In genomic region chr2:236939751-236940229, GRCh38 we compare ENCODE assay signal across 14 cellular contexts.
DNase-seq lines count a peak whose midpoint lies in the region; ATAC-seq, FAIRE-seq and TF ChIP-seq lines count a peak whose summit lies in the region.
"Had no signal": no experiment of that assay in that cellular context is flagged by ENCODE, and none has a peak within 500 bp of the region (broad histone marks: within the 10 kb centered on the region; RNA-seq: fewer than 3 reads in every experiment).

No MANE protein-coding gene starts in this region.

- no peaks in the 10 kb centered on the region for H3K36me3 ChIP-seq in endothelial cell of umbilical vein (ENCODE audit: control insufficient read depth in 2 of 2, extremely low read depth in 1 of 2, insufficient read depth in 2 of 2, low read length in 2 of 2)
- H3K36me3 ChIP-seq: suprapubic skin had no signal

- H3K9me3 Mint-ChIP-seq in stimulated activated effector memory CD8-positive, alpha-beta T cell treated with anti-CD3 and anti-CD28 coated beads, Interleukin-12 subunit alpha, Interleukin-12 subunit beta, amount 100 ng/mL, for 72 hours, result no peaks in the 10 kb centered on the region
- H3K9me3 Mint-ChIP-seq in activated naive CD4-positive, alpha-beta T cell treated with anti-CD3 and anti-CD28 coated beads, Interleukin-2, amount 10 ng/mL, durations not matched to agents 7 days and 5 days, result no peaks in the 10 kb centered on the region
- H3K9me3 Mint-ChIP-seq: T-cell had no signal

- peaks cover 4% of the 10 kb centered on the region for H3K4me1 ChIP-seq in endothelial cell of umbilical vein (ENCODE audit: control insufficient read depth, extremely low read depth, insufficient read depth, low read length)
- H3K4me1 ChIP-seq: suprapubic skin had no signal

- intact Hi-C loops in endothelial cell of umbilical vein (cut with micrococcal nuclease), result no loop called here

- in situ Hi-C loops in G401 (cut with HindIII; ENCODE audit: low sequenced_read_pairs), result no loop called here

- DNase-seq in G401 (ENCODE audit: low spot score) (peak; percentile 78), NCI-H524 treated with DMSO at 0.1 percent for 48 hours (lab: John Stamatoyannopoulos, UW) (peak; percentile 74), endothelial cell of umbilical vein (ENCODE audit: low read depth, low spot score) (peak; percentile 94), pulmonary artery endothelial cell (ENCODE audit: low read depth, low spot score) (peak; percentile 61), GM03348 (ENCODE audit: low spot score) (no peak)
- no peak for DNase-seq in stimulated activated effector memory CD8-positive, alpha-beta T cell treated with anti-CD3 and anti-CD28 coated beads, Interleukin-12 subunit alpha, Interleukin-12 subunit beta, amount 100 ng/mL, for 72 hours (ENCODE audit: low spot score in 2 of 2)
- DNase-seq in activated naive CD4-positive, alpha-beta T cell treated with anti-CD3 and anti-CD28 coated beads, Interleukin-2, amount 10 ng/mL, durations not matched to agents 7 days and 5 days, result no peak
- DNase-seq: activated CD4-positive, alpha-beta T cell treated with anti-CD3 and anti-CD28 coated beads for 4 hours; activated effector memory CD4-positive, alpha-beta T cell treated with anti-CD3 and anti-CD28 coated beads, Interleukin-2, amount 50 U/mL, for 16 hours; cerebellar nuclear complex; immature natural killer cell; T-cell had no signal

- no peak overlapping the region for H3K9ac ChIP-seq in endothelial cell of umbilical vein (replicated peaks; ENCODE audit: extremely low read depth, insufficient read depth, low read length)

- H3K27me3 ChIP-seq in endothelial cell of umbilical vein (ENCODE audit: control insufficient read depth in 2 of 2, insufficient read depth in 2 of 2, low read length in 2 of 2), result no peaks in the 10 kb centered on the region

- no peak overlapping the region for H3K27ac Mint-ChIP-seq in stimulated activated effector memory CD8-positive, alpha-beta T cell treated with anti-CD3 and anti-CD28 coated beads, Interleukin-12 subunit alpha, Interleukin-12 subunit beta, amount 100 ng/mL, for 72 hours
- H3K27ac Mint-ChIP-seq in activated naive CD4-positive, alpha-beta T cell treated with anti-CD3 and anti-CD28 coated beads, Interleukin-2, amount 10 ng/mL, durations not matched to agents 7 days and 5 days, result no peak overlapping the region
- H3K27ac Mint-ChIP-seq: immature natural killer cell, T-cell had no signal

- no peak for FAIRE-seq in endothelial cell of umbilical vein (lab: Jason Lieb, UNC)

- H3K4me1 Mint-ChIP-seq in stimulated activated effector memory CD8-positive, alpha-beta T cell treated with anti-CD3 and anti-CD28 coated beads, Interleukin-12 subunit alpha, Interleukin-12 subunit beta, amount 100 ng/mL, for 72 hours, result no peaks in the 10 kb centered on the region
- H3K4me1 Mint-ChIP-seq in activated naive CD4-positive, alpha-beta T cell treated with anti-CD3 and anti-CD28 coated beads, Interleukin-2, amount 10 ng/mL, durations not matched to agents 7 days and 5 days, result no peaks in the 10 kb centered on the region
- H3K4me1 Mint-ChIP-seq: immature natural killer cell, T-cell had no signal

- H3K9me1 ChIP-seq in endothelial cell of umbilical vein (replicated peaks; ENCODE audit: control insufficient read depth, extremely low read depth, insufficient read depth, low read length), result no peaks in the 10 kb centered on the region

- no peaks in the 10 kb centered on the region for H3K9me3 ChIP-seq in endothelial cell of umbilical vein (replicated peaks; ENCODE audit: control insufficient read depth, insufficient read depth, low read length)
- H3K9me3 ChIP-seq: suprapubic skin had no signal

- H3K27ac ChIP-seq in endothelial cell of umbilical vein (ENCODE audit: insufficient read depth, low read depth, low read length), result no peak overlapping the region
- H3K27ac ChIP-seq: suprapubic skin had no signal

- H3K36me3 Mint-ChIP-seq in stimulated activated effector memory CD8-positive, alpha-beta T cell treated with anti-CD3 and anti-CD28 coated beads, Interleukin-12 subunit alpha, Interleukin-12 subunit beta, amount 100 ng/mL, for 72 hours, result no peaks in the 10 kb centered on the region
- no peaks in the 10 kb centered on the region for H3K36me3 Mint-ChIP-seq in activated naive CD4-positive, alpha-beta T cell treated with anti-CD3 and anti-CD28 coated beads, Interleukin-2, amount 10 ng/mL, durations not matched to agents 7 days and 5 days
- H3K36me3 Mint-ChIP-seq: immature natural killer cell, T-cell had no signal

- no peak for ATAC-seq in stimulated activated effector memory CD8-positive, alpha-beta T cell treated with anti-CD3 and anti-CD28 coated beads, Interleukin-12 subunit alpha, Interleukin-12 subunit beta, amount 100 ng/mL, for 72 hours
- no peak for ATAC-seq in GM21576 (IDR thresholded peaks at IDR 0.05; ENCODE audit: unreplicated experiment)
- ATAC-seq: T-cell had no signal

- no peak for TF ChIP-seq CTCF in endothelial cell of umbilical vein (IDR thresholded peaks at IDR 0.05; ENCODE audit: extremely low read depth in 1 of 2, insufficient read depth in 1 of 2, low read depth in 1 of 2, low read length in 2 of 2)

- H3K4me2 ChIP-seq in endothelial cell of umbilical vein (ENCODE audit: insufficient read depth, low read length), result no peak overlapping the region

- no peaks in the 10 kb centered on the region for H4K20me1 ChIP-seq in endothelial cell of umbilical vein (replicated peaks; ENCODE audit: control insufficient read depth, extremely low read depth, insufficient read depth, low read length)

- no peak overlapping the region for H3K4me3 Mint-ChIP-seq in stimulated activated effector memory CD8-positive, alpha-beta T cell treated with anti-CD3 and anti-CD28 coated beads, Interleukin-12 subunit alpha, Interleukin-12 subunit beta, amount 100 ng/mL, for 72 hours
- no peak overlapping the region for H3K4me3 Mint-ChIP-seq in activated naive CD4-positive, alpha-beta T cell treated with anti-CD3 and anti-CD28 coated beads, Interleukin-2, amount 10 ng/mL, durations not matched to agents 7 days and 5 days
- H3K4me3 Mint-ChIP-seq: immature natural killer cell, T-cell had no signal

- CTCF ChIA-PET in endothelial cell of umbilical vein (lab: Charles Lee), result no interaction called here
- CTCF ChIA-PET in activated naive CD4-positive, alpha-beta T cell treated with anti-CD3 and anti-CD28 coated beads, Interleukin-2, amount 10 ng/mL, durations not matched to agents 7 days and 5 days (lab: Charles Lee), result no interaction called here

- H3K4me3 ChIP-seq in endothelial cell of umbilical vein (replicated peaks in 1 of 3; ENCODE audit: insufficient read depth in 1 of 3, low read depth in 1 of 3, low read length in 3 of 3), result no peak overlapping the region
- H3K4me3 ChIP-seq: suprapubic skin had no signal

- POLR2A ChIA-PET in endothelial cell of umbilical vein (lab: Charles Lee), result no interaction called here

- no TSS peak for BruUV-seq in endothelial cell of umbilical vein (replicated peaks; lab: Mats Ljungman, UMichigan)

- peaks cover 11% of the 10 kb centered on the region for H3K27me3 Mint-ChIP-seq in activated naive CD4-positive, alpha-beta T cell treated with anti-CD3 and anti-CD28 coated beads, Interleukin-2, amount 10 ng/mL, durations not matched to agents 7 days and 5 days
- H3K27me3 Mint-ChIP-seq: T-cell had no signal

- no peak overlapping the region for H2AFZ ChIP-seq in endothelial cell of umbilical vein (ENCODE audit: low read depth, low read length)

- no peaks in the 10 kb centered on the region for H3K79me2 ChIP-seq in endothelial cell of umbilical vein (ENCODE audit: control insufficient read depth, insufficient read depth, low read length)

- TF ChIP-seq POLR2A in endothelial cell of umbilical vein (IDR thresholded peaks at IDR 0.05; ENCODE audit: low read depth, low read length), result no peak

- dilution Hi-C loops in endothelial cell of umbilical vein (cut with MboI; ENCODE audit: extremely low pct_ligation_motif_present, low sequenced_read_pairs), result no loop called here

TF ChIP-seq in endothelial cell of umbilical vein, 7 proteins besides CTCF, POLR2A, EP300 and RAD21:
- TF ChIP-seq GATA2 (IDR thresholded peaks at IDR 0.05; ENCODE audit: insufficient read depth, insufficient read length, low read depth, low read length) (peak; percentile 23), POLR2AphosphoS5 (IDR thresholded peaks at IDR 0.05; ENCODE audit: insufficient read depth, low read depth, low read length) (peak; percentile 32), MAX (IDR thresholded peaks at IDR 0.05; ENCODE audit: insufficient read depth, insufficient read length) (peak; percentile 39), JUN (IDR thresholded peaks at IDR 0.05; ENCODE audit: borderline replicate concordance, insufficient read depth, insufficient read length, low read depth) (no peak), FOS (IDR thresholded peaks at IDR 0.05; ENCODE audit: borderline replicate concordance, insufficient read depth, low read length) (peak; percentile 11)

Comparison
In these comparisons a context has a peak if more than half of its experiments do, and no peak if none do; other contexts are left out.
1. DNase-seq: peak in G401 (single experiment), NCI-H524 treated with DMSO at 0.1 percent for 48 hours (single experiment), endothelial cell of umbilical vein (single experiment) and pulmonary artery endothelial cell (single experiment); none in stimulated activated effector memory CD8-positive, alpha-beta T cell treated with anti-CD3 and anti-CD28 coated beads, Interleukin-12 subunit alpha, Interleukin-12 subunit beta, amount 100 ng/mL, for 72 hours (0 of 2), GM03348 (single experiment) and activated naive CD4-positive, alpha-beta T cell treated with anti-CD3 and anti-CD28 coated beads, Interleukin-2, amount 10 ng/mL, durations not matched to agents 7 days and 5 days (single experiment).